Comparison of ENCODE assay signal across 8 cellular contexts in the genomic region with DNA sequence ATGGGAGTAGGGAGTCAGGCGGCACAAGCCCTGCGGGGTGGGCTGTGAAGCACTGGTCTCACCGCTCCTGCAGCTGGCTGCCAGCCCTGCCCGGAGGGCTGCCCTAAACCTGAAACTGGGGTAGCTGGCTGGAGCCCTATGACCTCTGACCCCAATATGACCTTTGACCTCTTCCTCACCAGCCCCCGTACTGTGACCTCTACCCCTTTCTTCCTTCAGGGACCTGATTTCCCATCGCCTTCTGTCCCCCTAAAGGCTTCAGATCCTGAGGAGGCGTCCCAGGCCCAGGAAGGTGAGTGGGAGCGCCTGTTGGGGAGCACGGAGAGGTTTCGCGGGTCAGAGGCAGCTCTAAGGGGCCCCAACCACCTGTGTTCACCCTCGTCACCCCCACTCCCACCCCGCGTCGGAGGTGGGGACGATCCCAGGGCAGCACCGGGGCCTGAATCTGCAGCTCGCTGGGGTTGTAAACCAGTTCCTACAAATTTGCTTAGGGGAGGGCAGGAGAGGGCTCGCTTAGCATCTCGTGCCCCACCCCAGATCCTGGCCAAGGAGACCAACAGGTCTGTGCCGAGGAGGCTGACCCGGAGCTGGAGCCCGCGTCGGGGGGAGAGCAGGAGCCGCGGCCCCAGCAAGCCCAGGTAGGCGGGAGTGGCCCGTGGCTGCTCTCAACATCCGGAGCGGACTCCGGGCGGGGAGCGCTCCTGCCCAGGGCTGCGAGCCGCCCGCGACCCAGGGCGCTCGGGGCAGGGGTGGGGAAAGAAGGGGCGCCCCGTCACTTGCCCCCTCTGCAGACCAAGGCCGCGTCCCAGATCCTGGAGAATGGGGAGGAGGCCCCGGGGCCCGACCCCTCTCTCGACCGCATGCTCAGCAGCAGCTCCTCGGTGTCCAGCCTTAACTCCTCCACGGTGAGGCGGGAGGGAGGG. TPM values are rescaled to one million over a fixed set of nuclear protein-coding genes. Genes with fewer than 3 reads are reported as not detected.
A peak's percentile ranks its signal among the peaks of the same experiment; 100 is the strongest.
DNase-seq lines count a peak whose midpoint lies in the region; ATAC-seq and TF ChIP-seq lines count a peak whose summit lies in the region.

No MANE protein-coding gene starts in this region.

- no peak overlapping the region for H3K4me3 Mint-ChIP-seq in glutamatergic neuron (ENCODE audit: unreplicated experiment)

- no peaks in the 10 kb centered on the region for H3K4me1 Mint-ChIP-seq in glutamatergic neuron (ENCODE audit: low read depth, unreplicated experiment)

- ATAC-seq in HG02798 (IDR thresholded peaks at IDR 0.05; ENCODE audit: poor library complexity, unreplicated experiment) = no peak
- no peak for ATAC-seq in HG03469 (IDR thresholded peaks at IDR 0.05; ENCODE audit: unreplicated experiment)

- no peaks in the 10 kb centered on the region for H3K79me2 ChIP-seq in parathyroid adenoma

- H3K27me3 ChIP-seq in parathyroid adenoma (ENCODE audit: control insufficient read depth, insufficient read depth, low read length) = no peaks in the 10 kb centered on the region

- H3K27ac Mint-ChIP-seq in glutamatergic neuron (ENCODE audit: unreplicated experiment) = no peak overlapping the region

- H3K36me3 Mint-ChIP-seq in glutamatergic neuron (ENCODE audit: unreplicated experiment) = no peaks in the 10 kb centered on the region

- H3K9me3 ChIP-seq in parathyroid adenoma (ENCODE audit: control insufficient read depth, low read length) = no peaks in the 10 kb centered on the region

- H2AFZ ChIP-seq in parathyroid adenoma = peak overlapping the region; percentile 64

- peak overlapping the region; percentile 84 for H3K4me2 ChIP-seq in parathyroid adenoma (ENCODE audit: low read length)

- H3K4me1 ChIP-seq in parathyroid adenoma = no peaks in the 10 kb centered on the region

- TF ChIP-seq CTCF in glutamatergic neuron (IDR thresholded peaks at IDR 0.05; ENCODE audit: partially characterized antibody, unreplicated experiment) (no peak), parathyroid adenoma (IDR thresholded peaks at IDR 0.05) (no peak)

- DNase-seq in Daoy (ENCODE audit: low read depth) = peak; percentile 78
- DNase-seq in NCI-H187 (lab: John Stamatoyannopoulos, UW) = peak; percentile 57 to 82
- peak; percentile 50 to 67 for DNase-seq in activated T-cell treated with anti-CD3 and anti-CD28 coated beads, Interleukin-2, amount 50 U/mL, for 48 hours
- peak; percentile 46 for DNase-seq in glutamatergic neuron
- DNase-seq in AG08395 (ENCODE audit: low spot score) = no peak

- no peaks in the 10 kb centered on the region for H3K36me3 ChIP-seq in parathyroid adenoma (ENCODE audit: control insufficient read depth, insufficient read depth, low read length)

- H3K27ac ChIP-seq in parathyroid adenoma = no peak overlapping the region

- no peak overlapping the region for H3K9ac ChIP-seq in parathyroid adenoma

- H3K4me3 ChIP-seq in parathyroid adenoma (ENCODE audit: low read depth, low read length) = peak overlapping the region; percentile 57

- H3K27me3 Mint-ChIP-seq in glutamatergic neuron (ENCODE audit: unreplicated experiment) = peaks cover 2% of the 10 kb centered on the region

- H3K9me3 Mint-ChIP-seq in glutamatergic neuron (ENCODE audit: unreplicated experiment) = no peaks in the 10 kb centered on the region

RNA-seq across cellular contexts. Expression of gene SYTL1, which starts 7.3 kb away (rescaled TPM):
- 1.2 and 2.1 TPM in 2 replicates for total RNA-seq in Daoy (2014; rRNA removed; shearing (Covaris generic))
- total RNA-seq in glutamatergic neuron (ENCODE audit: unreplicated experiment) = 3.2 TPM

RNA-seq across cellular contexts. Expression of gene MAP3K6, which starts 17.6 kb away (rescaled TPM):
- 8.2 and 12.1 TPM in 2 replicates for total RNA-seq in Daoy (2014; rRNA removed; shearing (Covaris generic))
- 10.0 TPM for total RNA-seq in glutamatergic neuron (ENCODE audit: unreplicated experiment)

RNA-seq across cellular contexts. Expression of gene FCN3, which starts 25.5 kb away (rescaled TPM):
- total RNA-seq in Daoy (2014; rRNA removed; shearing (Covaris generic)) = not detected in 2 replicates
- not detected for total RNA-seq in glutamatergic neuron (ENCODE audit: unreplicated experiment)

RNA-seq across cellular contexts. Expression of gene TMEM222, which starts 27.2 kb away (rescaled TPM):
- total RNA-seq in Daoy (2014; rRNA removed; shearing (Covaris generic)) = 54.9 and 65.0 TPM in 2 replicates
- 50.0 TPM for total RNA-seq in glutamatergic neuron (ENCODE audit: unreplicated experiment)

RNA-seq across cellular contexts. Expression of gene CD164L2, which starts 34.0 kb away (rescaled TPM):
- total RNA-seq in Daoy (2014; rRNA removed; shearing (Covaris generic)) = not detected in 2 replicates
- not detected for total RNA-seq in glutamatergic neuron (ENCODE audit: unreplicated experiment)
